ENCODE assay signal across 26 cellular contexts in genomic region chr13:93882086-93882651, GRCh38.
DNase-seq lines count a peak whose midpoint lies in the region; ATAC-seq and TF ChIP-seq lines count a peak whose summit lies in the region.
"Had no signal": no experiment of that assay in that cellular context is flagged by ENCODE, and none has a peak within 500 bp of the region (broad histone marks: within the 10 kb centered on the region; RNA-seq: fewer than 3 reads in every experiment).

No MANE protein-coding gene starts in this region.

- POLR2A ChIA-PET in PC-3 (lab: Charles Lee; ENCODE audit: unreplicated experiment): no interaction called here

- H3K4me2 ChIP-seq in GM23248 (ENCODE audit: unreplicated experiment) (peak overlapping the region; percentile 16), PC-3 (ENCODE audit: low read length) (no peak overlapping the region)
- H3K4me2 ChIP-seq: BLaER1, GM23338 had no signal

- H3K9ac ChIP-seq in GM23248: no peak overlapping the region
- H3K9ac ChIP-seq in PC-3 (ENCODE audit: low read length): no peak overlapping the region
- H3K9ac ChIP-seq: BLaER1 had no signal

- in situ Hi-C loops in GM23248 (cut with MboI): no loop called here

- H3F3A ChIP-seq in GM23248 (ENCODE audit: insufficient read depth): peaks cover 18% of the 10 kb centered on the region
- H3F3A ChIP-seq in PC-3 (ENCODE audit: low read length, unreplicated experiment): no peaks in the 10 kb centered on the region

- no peaks in the 10 kb centered on the region for H3K79me2 ChIP-seq in GM23248 (ENCODE audit: insufficient read depth)
- H3K79me2 ChIP-seq in PC-3 (ENCODE audit: low read length): no peaks in the 10 kb centered on the region

- CTCF ChIA-PET in PC-3 (lab: Charles Lee): no interaction called here

- H3K9me3 ChIP-seq in GM23248 (ENCODE audit: low read depth) (no peaks in the 10 kb centered on the region), PC-3 (ENCODE audit: low read length) (no peaks in the 10 kb centered on the region)
- H3K9me3 ChIP-seq: thyroid gland, vagina had no signal

- no peaks in the 10 kb centered on the region for H4K20me1 ChIP-seq in GM23248 (ENCODE audit: insufficient read depth)
- no peaks in the 10 kb centered on the region for H4K20me1 ChIP-seq in PC-3 (ENCODE audit: low read length)
- H4K20me1 ChIP-seq: BLaER1 had no signal

- no peaks in the 10 kb centered on the region for H3K36me3 ChIP-seq in GM23248 (ENCODE audit: low read depth)
- H3K36me3 ChIP-seq in PC-3 (ENCODE audit: low read depth, low read length): no peaks in the 10 kb centered on the region
- H3K36me3 ChIP-seq: BLaER1, stomach, thyroid gland, vagina had no signal

- ATAC-seq in PC-3: no peak; the same call in 1 of the 2 replicates
- no peak for ATAC-seq in stimulated activated naive CD8-positive, alpha-beta T cell treated with anti-CD3 and anti-CD28 coated beads, Interleukin-15, Interleukin-2, amounts not matched to agents 100 U/mL and 50 U/mL, for 24 hours
- ATAC-seq: GM23338, K562, natural killer cell had no signal

- 57 to 64% methylated on average over 5 to 6 of the region's 6 CpGs for WGBS in GM23248 (ENCODE audit: low coverage in 1 of 2, low lambda C conversion rate in 2 of 2, missing lambda C conversion rate in 2 of 2), 2 experiments

- no TSS peak for BruUV-seq in PC-3 (replicated peaks; lab: Mats Ljungman, UMichigan)

- no peaks in the 10 kb centered on the region for H3K9me2 ChIP-seq in GM23248 (ENCODE audit: insufficient read depth)
- H3K9me2 ChIP-seq in PC-3 (replicated peaks; ENCODE audit: low read length): no peaks in the 10 kb centered on the region

- H3K27ac ChIP-seq in GM23248 (peak overlapping the region; percentile 24), PC-3 (ENCODE audit: low read length) (no peak overlapping the region)
- H3K27ac ChIP-seq: BLaER1, stomach, thyroid gland, vagina, WERI-Rb-1 had no signal

- H3K4me1 ChIP-seq in GM23248 (ENCODE audit: insufficient read depth): peaks cover 18% of the 10 kb centered on the region
- no peaks in the 10 kb centered on the region for H3K4me1 ChIP-seq in PC-3 (ENCODE audit: insufficient read depth, low read length)
- H3K4me1 ChIP-seq: BLaER1, stomach, thyroid gland, vagina had no signal

- H3K27me3 ChIP-seq in GM23248 (replicated peaks; ENCODE audit: insufficient read depth) (no peaks in the 10 kb centered on the region), PC-3 (ENCODE audit: low read length) (no peaks in the 10 kb centered on the region)
- H3K27me3 ChIP-seq: BLaER1, stomach, thyroid gland, vagina had no signal

- H3K4me3 ChIP-seq in GM23248 (no peak overlapping the region), PC-3 (ENCODE audit: low read length) (no peak overlapping the region), fibroblast of villous mesenchyme (ENCODE audit: low read depth, low read length) (no peak overlapping the region)
- H3K4me3 ChIP-seq: BLaER1, GM23338, K562, stomach, thyroid gland, vagina had no signal

- DNase-seq in A172 (ENCODE audit: low spot score): peak; percentile 14
- peak; percentile 42 for DNase-seq in GM23248
- DNase-seq in PC-3: peak; percentile 9
- DNase-seq in fibroblast of villous mesenchyme (ENCODE audit: low read depth): peak; percentile 20
- DNase-seq in NOMO-1 treated with DMSO at 0.1 percent for 48 hours (lab: John Stamatoyannopoulos, UW; ENCODE audit: unreplicated experiment): no peak
- no peak for DNase-seq in stimulated activated naive CD8-positive, alpha-beta T cell treated with anti-CD3 and anti-CD28 coated beads, Interleukin-15, Interleukin-2, amounts not matched to agents 100 U/mL and 50 U/mL, for 24 hours
- DNase-seq in mucosa of gallbladder (ENCODE audit: low spot score): no peak
- no peak for DNase-seq in stimulated activated CD4-positive, alpha-beta T cell treated with anti-CD3 and anti-CD28 coated beads, Interleukin-4, amount 100 ng/mL, for 4 hours
- DNase-seq: activated CD4-positive, alpha-beta T cell treated with anti-CD3 and anti-CD28 coated beads, Interleukin-2, amount 10 ng/mL, durations not matched to agents 24 days and 14 days; activated effector memory CD4-positive, alpha-beta T cell treated with anti-CD3 and anti-CD28 coated beads, Interleukin-2, amount 50 U/mL, for 16 hours; activated naive CD8-positive, alpha-beta T cell treated with anti-CD3 and anti-CD28 coated beads, Interleukin-2, amount 10 ng/mL, durations not matched to agents 7 days and 5 days; activated T-cell treated with anti-CD3 and anti-CD28 coated beads, Interleukin-2, amount 50 U/mL, for 1 hour; COR-L47; DMS79; glutamatergic neuron; natural killer cell; NCI-H1436; NCI-H345; NCI-H748 treated with DMSO at 0.1 percent for 48 hours; stomach; thyroid gland; WERI-Rb-1 had no signal

- TF ChIP-seq CTCF in PC-3 (conservative IDR thresholded peaks at IDR 0.05; ENCODE audit: low read depth, low read length) (no peak), fibroblast of villous mesenchyme (IDR thresholded peaks at IDR 0.05; ENCODE audit: insufficient read depth, low read depth, low read length) (no peak)

- H2AFZ ChIP-seq in GM23248 (peak overlapping the region; percentile 41; the same call in 1 of the 2 replicates), PC-3 (ENCODE audit: low read length) (no peak overlapping the region)
- H2AFZ ChIP-seq: GM23338 had no signal

- intact Hi-C loops in PC-3 (cut with micrococcal nuclease): no loop called here

Comparison
In these comparisons a context has a peak if more than half of its experiments do, and no peak if none do; other contexts are left out.
1. DNase-seq: peak in A172 (single experiment), GM23248 (single experiment), PC-3 (single experiment) and fibroblast of villous mesenchyme (single experiment); none in NOMO-1 treated with DMSO at 0.1 percent for 48 hours (single experiment), stimulated activated naive CD8-positive, alpha-beta T cell treated with anti-CD3 and anti-CD28 coated beads, Interleukin-15, Interleukin-2, amounts not matched to agents 100 U/mL and 50 U/mL, for 24 hours (single experiment), mucosa of gallbladder (single experiment) and stimulated activated CD4-positive, alpha-beta T cell treated with anti-CD3 and anti-CD28 coated beads, Interleukin-4, amount 100 ng/mL, for 4 hours (0 of 2).